23 cellular contexts compared by ENCODE assay signal in genomic region chr19:866769-867300, GRCh38. TPM values are rescaled to one million over a fixed set of nuclear protein-coding genes. Genes with fewer than 3 reads are reported as not detected.
DNase-seq lines count a peak whose midpoint lies in the region; ATAC-seq and TF ChIP-seq lines count a peak whose summit lies in the region.
"Had no signal": no experiment of that assay in that cellular context is flagged by ENCODE, and none has a peak within 500 bp of the region (broad histone marks: within the 10 kb centered on the region; RNA-seq: fewer than 3 reads in every experiment).

No MANE protein-coding gene starts in this region.

- peak overlapping the region in 8 of 11 experiments; percentile 60 to 81 (median 74); a peak in 16 of 22 replicates for H3K4me2 ChIP-seq in BLaER1 treated with 17β-estradiol and CSF1 and Interleukin-3, amounts not matched to agents 10 nM and 100 nM
- no peak overlapping the region for H3K4me2 ChIP-seq in GM23248 (ENCODE audit: unreplicated experiment)
- no peak overlapping the region for H3K4me2 ChIP-seq in hepatocyte
- H3K4me2 ChIP-seq: KMS-11 had no signal

- in situ Hi-C loops in GM23248 (cut with MboI), result no loop called here

- DNase-seq in RWPE1 (ENCODE audit: low spot score), result no peak
- DNase-seq in fibroblast of gingiva (ENCODE audit: low read depth), result peak; percentile 32
- no peak for DNase-seq in GM03348 (ENCODE audit: low spot score)
- no peak for DNase-seq in GM23248
- DNase-seq in hepatocyte (ENCODE audit: low spot score), result no peak
- DNase-seq in activated CD8-positive, alpha-beta T cell treated with anti-CD3 and anti-CD28 coated beads, Interleukin-2, amount 10 ng/mL, durations not matched to agents 7 days and 5 days, result no peak
- DNase-seq: ACHN; BE2C; CD4-positive, CD25-positive, alpha-beta regulatory T cell; IMR-90; MM.1S; NCI-H1092; NCI-H1417 treated with DMSO at 0.1 percent for 48 hours; NCI-H1694 treated with DMSO at 0.1 percent for 48 hours; NCI-H2227 treated with DMSO at 0.1 percent for 48 hours; NCI-H526 treated with DMSO at 0.1 percent for 48 hours; RPMI8226; SHP77; T-helper 1 cell had no signal

- peaks cover 28 to 54% (median 49%) of the 10 kb centered on the region in 10 experiments for H3K4me1 ChIP-seq in BLaER1 treated with 17β-estradiol and CSF1 and Interleukin-3, amounts not matched to agents 10 nM and 100 nM
- H3K4me1 ChIP-seq in GM23248 (ENCODE audit: insufficient read depth) (peaks cover 14% of the 10 kb centered on the region), hepatocyte (ENCODE audit: insufficient read depth) (no peaks in the 10 kb centered on the region)

- peaks cover 31 to 49% (median 37%) of the 10 kb centered on the region in 11 experiments for H3K36me3 ChIP-seq in BLaER1 treated with 17β-estradiol and CSF1 and Interleukin-3, amounts not matched to agents 10 nM and 100 nM
- H3K36me3 ChIP-seq in GM23248 (ENCODE audit: low read depth) (no peaks in the 10 kb centered on the region), hepatocyte (replicated peaks; ENCODE audit: insufficient read depth, low read depth) (no peaks in the 10 kb centered on the region)

- H3K9me2 ChIP-seq in GM23248 (ENCODE audit: insufficient read depth) (no peaks in the 10 kb centered on the region), hepatocyte (replicated peaks; ENCODE audit: insufficient read depth) (no peaks in the 10 kb centered on the region)

- no peak overlapping the region for H3K4me3 Mint-ChIP-seq in activated CD8-positive, alpha-beta T cell treated with anti-CD3 and anti-CD28 coated beads, Interleukin-2, amount 10 ng/mL, durations not matched to agents 7 days and 5 days

- H4K20me1 ChIP-seq in BLaER1 treated with 17β-estradiol and CSF1 and Interleukin-3, amounts not matched to agents 10 nM and 100 nM, result peaks cover 0 to 51% (median 13%) of the 10 kb centered on the region in 11 experiments; a peak in 9 of 22 replicates
- H4K20me1 ChIP-seq in GM23248 (ENCODE audit: insufficient read depth) (no peaks in the 10 kb centered on the region), hepatocyte (ENCODE audit: insufficient read depth, poor library complexity, severe bottlenecking) (no peaks in the 10 kb centered on the region)

- H3K9me3 Mint-ChIP-seq in activated CD8-positive, alpha-beta T cell treated with anti-CD3 and anti-CD28 coated beads, Interleukin-2, amount 10 ng/mL, durations not matched to agents 7 days and 5 days (ENCODE audit: insufficient read depth), result no peaks in the 10 kb centered on the region

- no peak for ATAC-seq in activated CD8-positive, alpha-beta T cell treated with anti-CD3 and anti-CD28 coated beads, Interleukin-2, amount 10 ng/mL, durations not matched to agents 7 days and 5 days

- H3K4me3 ChIP-seq in BLaER1 treated with 17β-estradiol and CSF1 and Interleukin-3, amounts not matched to agents 10 nM and 100 nM, result no peak overlapping the region
- H3K4me3 ChIP-seq in GM23248 (no peak overlapping the region), hepatocyte (no peak overlapping the region)

- H3F3A ChIP-seq in GM23248 (ENCODE audit: insufficient read depth), result peaks cover 6% of the 10 kb centered on the region; the same call in 1 of the 2 replicates

- WGBS in GM23248 (ENCODE audit: low coverage in 1 of 2, low lambda C conversion rate in 2 of 2, missing lambda C conversion rate in 2 of 2), 2 experiments, result 90 to 92% methylated on average over 16 to 38 of the region's 38 CpGs
- WGBS in hepatocyte (ENCODE audit: low lambda C conversion rate, missing lambda C conversion rate), result 92% methylated on average over 17 of the region's 38 CpGs

- peaks cover 3 to 16% (median 12%) of the 10 kb centered on the region in 11 experiments for H3K27me3 ChIP-seq in BLaER1 treated with 17β-estradiol and CSF1 and Interleukin-3, amounts not matched to agents 10 nM and 100 nM
- H3K27me3 ChIP-seq in GM23248 (replicated peaks; ENCODE audit: insufficient read depth) (no peaks in the 10 kb centered on the region), hepatocyte (no peaks in the 10 kb centered on the region)
- H3K27me3 ChIP-seq: BE2C had no signal

- peak overlapping the region in 9 of 11 experiments; percentile 31 to 71 (median 53); a peak in 12 of 22 replicates for H3K9ac ChIP-seq in BLaER1 treated with 17β-estradiol and CSF1 and Interleukin-3, amounts not matched to agents 10 nM and 100 nM
- H3K9ac ChIP-seq in GM23248, result no peak overlapping the region
- H3K9ac ChIP-seq: KMS-11 had no signal

- H3K9me3 ChIP-seq in BLaER1 treated with 17β-estradiol and CSF1 and Interleukin-3, amounts not matched to agents 10 nM and 100 nM (replicated peaks in 1 of 11), result no peaks in the 10 kb centered on the region
- H3K9me3 ChIP-seq in GM23248 (ENCODE audit: low read depth) (no peaks in the 10 kb centered on the region), hepatocyte (ENCODE audit: low read depth) (no peaks in the 10 kb centered on the region)
- H3K9me3 ChIP-seq: BE2C had no signal

- peaks cover 12% of the 10 kb centered on the region for H3K36me3 Mint-ChIP-seq in activated CD8-positive, alpha-beta T cell treated with anti-CD3 and anti-CD28 coated beads, Interleukin-2, amount 10 ng/mL, durations not matched to agents 7 days and 5 days (ENCODE audit: low read depth)

- H2AFZ ChIP-seq in GM23248 (no peak overlapping the region), hepatocyte (no peak overlapping the region)

- CTCF ChIA-PET in RWPE1 (lab: Yijun Ruan, JAX), result interaction anchor here (0.6 to 1.0 kb wide), 2 partner anchors 10 to 697 kb away, joined by 4 to 5 read pairs; no protein-coding TSS in a partner anchor
- CTCF ChIA-PET in activated CD8-positive, alpha-beta T cell treated with anti-CD3 and anti-CD28 coated beads, Interleukin-2, amount 10 ng/mL, durations not matched to agents 7 days and 5 days (lab: Charles Lee), result interaction anchor here (1.2 kb wide), 1 partner anchor 53 kb away, joined by 4 read pairs; no protein-coding TSS in a partner anchor

- H3K79me2 ChIP-seq in GM23248 (ENCODE audit: insufficient read depth) (no peaks in the 10 kb centered on the region), hepatocyte (no peaks in the 10 kb centered on the region)

- peaks cover 19% of the 10 kb centered on the region for H3K4me1 Mint-ChIP-seq in activated CD8-positive, alpha-beta T cell treated with anti-CD3 and anti-CD28 coated beads, Interleukin-2, amount 10 ng/mL, durations not matched to agents 7 days and 5 days (ENCODE audit: low read depth)

- no peak overlapping the region for H3K27ac Mint-ChIP-seq in activated CD8-positive, alpha-beta T cell treated with anti-CD3 and anti-CD28 coated beads, Interleukin-2, amount 10 ng/mL, durations not matched to agents 7 days and 5 days

- H3K27me3 Mint-ChIP-seq in activated CD8-positive, alpha-beta T cell treated with anti-CD3 and anti-CD28 coated beads, Interleukin-2, amount 10 ng/mL, durations not matched to agents 7 days and 5 days (ENCODE audit: low read depth), result peaks cover 5% of the 10 kb centered on the region

- peak overlapping the region in 2 of 11 experiments; percentile 13 to 36; a peak in 4 of 22 replicates for H3K27ac ChIP-seq in BLaER1 treated with 17β-estradiol and CSF1 and Interleukin-3, amounts not matched to agents 10 nM and 100 nM
- H3K27ac ChIP-seq in RWPE1, result peak overlapping the region; percentile 49
- H3K27ac ChIP-seq in GM23248, result no peak overlapping the region
- no peak overlapping the region for H3K27ac ChIP-seq in hepatocyte
- H3K27ac ChIP-seq: KMS-11 had no signal

- no peak for TF ChIP-seq CTCF in RWPE1 (conservative IDR thresholded peaks at IDR 0.05; ENCODE audit: low read depth)
- no peak for TF ChIP-seq CTCF in hepatocyte (IDR thresholded peaks at IDR 0.05; ENCODE audit: poor library complexity)

- POLR2A ChIA-PET in RWPE1 (lab: Yijun Ruan, JAX; ENCODE audit: low non-redundant PET), result no interaction called here
- POLR2A ChIA-PET in activated CD8-positive, alpha-beta T cell treated with anti-CD3 and anti-CD28 coated beads, Interleukin-2, amount 10 ng/mL, durations not matched to agents 7 days and 5 days (lab: Charles Lee), result interaction anchor here (0.6 kb wide), 2 partner anchors 60 to 325 kb away, joined by 3 to 5 read pairs; no protein-coding TSS in a partner anchor

RNA-seq across cellular contexts. Expression of gene CFD, which starts 7.4 kb away (rescaled TPM):
- total RNA-seq in GM23248 (2014; rRNA removed; shearing (Covaris generic)), result 3.2 and 5.7 TPM in 2 replicates
- polyA plus RNA-seq in GM23248 (2016; fragmentation: Nextera tagmentation; extraction: Ambion mirVana) (4.9 and 5.2 TPM in 2 replicates), hepatocyte (8.2 and 11.2 TPM in 2 replicates)
- total RNA-seq in hepatocyte, result 3.3 and 9.0 TPM in 2 replicates
- 1 to 10 TPM; 2.1 to 2.2 TPM for total RNA-seq in activated CD8-positive, alpha-beta T cell treated with anti-CD3 and anti-CD28 coated beads, Interleukin-2, amount 10 ng/mL, durations not matched to agents 7 days and 5 days

RNA-seq across cellular contexts. Expression of gene ELANE, which starts 14.7 kb away (rescaled TPM):
- 1.4 TPM in 1 of 2 replicates, not detected in the other for total RNA-seq in GM23248 (2014; rRNA removed; shearing (Covaris generic))
- 0.20 and 0.34 TPM in 2 replicates for polyA plus RNA-seq in GM23248 (2016; fragmentation: Nextera tagmentation; extraction: Ambion mirVana)
- total RNA-seq in hepatocyte, result 0.83 and 1.2 TPM in 2 replicates
- 0.81 and 3.0 TPM in 2 replicates for polyA plus RNA-seq in hepatocyte
- not detected for total RNA-seq in activated CD8-positive, alpha-beta T cell treated with anti-CD3 and anti-CD28 coated beads, Interleukin-2, amount 10 ng/mL, durations not matched to agents 7 days and 5 days
- total RNA-seq: CD4-positive, CD25-positive, alpha-beta regulatory T cell; IMR-90; NCI-H460; SK-MEL-5 had no signal
- polyA plus RNA-seq: CD4-positive, CD25-positive, alpha-beta regulatory T cell had no signal

RNA-seq across cellular contexts. Expression of gene PRTN3, which starts 26.0 kb away (rescaled TPM):
- not detected in 2 replicates for total RNA-seq in GM23248 (2014; rRNA removed; shearing (Covaris generic))
- polyA plus RNA-seq in GM23248 (2016; fragmentation: Nextera tagmentation; extraction: Ambion mirVana) (not detected in 2 replicates), hepatocyte (not detected in 2 replicates)
- not detected in 2 replicates for total RNA-seq in hepatocyte
- total RNA-seq in activated CD8-positive, alpha-beta T cell treated with anti-CD3 and anti-CD28 coated beads, Interleukin-2, amount 10 ng/mL, durations not matched to agents 7 days and 5 days, result not detected
- total RNA-seq: CD4-positive, CD25-positive, alpha-beta regulatory T cell; IMR-90; SK-MEL-5 had no signal
- polyA plus RNA-seq: CD4-positive, CD25-positive, alpha-beta regulatory T cell; IMR-90 had no signal

RNA-seq across cellular contexts. Expression of gene MED16, which starts 26.2 kb away (rescaled TPM):
- total RNA-seq in GM23248 (2014; rRNA removed; shearing (Covaris generic)), result 20.9 and 26.6 TPM in 2 replicates
- polyA plus RNA-seq in GM23248 (2016; fragmentation: Nextera tagmentation; extraction: Ambion mirVana), result 66.5 and 66.9 TPM in 2 replicates
- total RNA-seq in hepatocyte, result 24.4 and 32.1 TPM in 2 replicates
- polyA plus RNA-seq in hepatocyte, result 80.9 and 111 TPM in 2 replicates
- 10 to 100 TPM; 55.9 to 60.4 TPM for total RNA-seq in activated CD8-positive, alpha-beta T cell treated with anti-CD3 and anti-CD28 coated beads, Interleukin-2, amount 10 ng/mL, durations not matched to agents 7 days and 5 days

RNA-seq across cellular contexts. Expression of gene RNU6-9, which starts 26.4 kb away (rescaled TPM):
- not detected in 2 replicates for total RNA-seq in GM23248 (2014; rRNA removed; shearing (Covaris generic))
- polyA plus RNA-seq in GM23248 (2016; fragmentation: Nextera tagmentation; extraction: Ambion mirVana) (not detected in 2 replicates), hepatocyte (not detected in 2 replicates)
- not detected in 2 replicates for total RNA-seq in hepatocyte
- not detected for total RNA-seq in activated CD8-positive, alpha-beta T cell treated with anti-CD3 and anti-CD28 coated beads, Interleukin-2, amount 10 ng/mL, durations not matched to agents 7 days and 5 days
- total RNA-seq: CD4-positive, CD25-positive, alpha-beta regulatory T cell; IMR-90; NCI-H460; SK-MEL-5 had no signal
- polyA plus RNA-seq: CD4-positive, CD25-positive, alpha-beta regulatory T cell; IMR-90 had no signal

Comparison
In these comparisons a context has a peak if more than half of its experiments do, and no peak if none do; other contexts are left out.
1. H3K4me2 ChIP-seq: peak in BLaER1 treated with 17β-estradiol and CSF1 and Interleukin-3, amounts not matched to agents 10 nM and 100 nM (8 of 11); none in GM23248 (single experiment) and hepatocyte (single experiment).